In the genomic region with DNA sequence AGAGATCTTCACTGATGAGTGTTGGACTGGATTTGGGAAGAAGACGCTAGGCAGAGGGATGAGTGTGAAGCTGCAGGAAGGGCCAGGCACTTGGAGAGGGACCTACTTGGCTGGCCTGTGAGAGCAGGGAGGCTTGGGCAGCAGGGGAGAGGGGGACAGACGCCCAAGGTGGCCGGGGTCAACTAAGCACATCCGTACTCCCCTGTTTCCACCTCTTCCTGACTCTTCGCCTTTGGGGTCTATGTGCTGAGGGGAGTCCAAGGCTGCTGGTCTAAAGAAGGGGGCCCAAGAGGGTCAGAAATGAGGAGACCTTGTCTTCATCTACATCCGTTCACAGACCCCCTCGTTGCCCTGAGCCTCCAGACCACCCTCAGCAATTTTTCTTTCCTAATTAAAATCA, we compare ENCODE assay signal across 32 cellular contexts. TPM values are rescaled to one million over a fixed set of nuclear protein-coding genes. Genes with fewer than 3 reads are reported as not detected.
"Had no signal": no experiment of that assay in that cellular context is flagged by ENCODE, and none has a peak within 500 bp of the region (broad histone marks: within the 10 kb centered on the region; RNA-seq: fewer than 3 reads in every experiment).

No MANE protein-coding gene starts in this region.

- H3K4me1 Mint-ChIP-seq: endodermal cell; mesothelial cell of epicardium; naive B cell; stimulated activated memory B cell treated with anti-CD40 and anti-IgM and Interleukin-4, amounts not matched to agents 10 μg/mL and 1 μg/mL and 100 μg/mL, for 72 hours had no signal

- H3K36me3 Mint-ChIP-seq: mesothelial cell of epicardium; naive B cell; natural killer cell treated with Interleukin-12 subunit alpha and Interleukin-12 subunit beta and Interleukin-15 and Interleukin-18, amount 100 ng/mL, for 72 hours; stimulated activated memory B cell treated with anti-CD40 and anti-IgM and Interleukin-4, amounts not matched to agents 10 μg/mL and 1 μg/mL and 100 μg/mL, for 72 hours had no signal

- H3K27me3 ChIP-seq: gastrocnemius medialis, ovary, vagina had no signal

- H3K27ac ChIP-seq: epithelial cell of prostate, gastrocnemius medialis, heart left ventricle, hepatocyte, left lung, ovary, psoas muscle, skin epidermis, spleen, transverse colon, vagina had no signal

- H3K4me3 ChIP-seq: gastrocnemius medialis, heart left ventricle, hepatocyte, left lung, mucosa of descending colon, ovary, psoas muscle, skin epidermis, spleen, transverse colon, vagina had no signal

- H3K79me2 ChIP-seq: hepatocyte had no signal

- ATAC-seq: esophagus mucosa; gastrocnemius medialis; heart left ventricle; left cardiac atrium; left lung; mucosa of descending colon; natural killer cell treated with Interleukin-12 subunit alpha and Interleukin-12 subunit beta and Interleukin-15 and Interleukin-18, amount 100 ng/mL, for 72 hours; psoas muscle; right cardiac atrium; stimulated activated memory B cell treated with anti-CD40 and anti-IgM and Interleukin-4, amounts not matched to agents 10 μg/mL and 1 μg/mL and 100 μg/mL, for 72 hours; stimulated activated naive CD8-positive, alpha-beta T cell treated with anti-CD3 and anti-CD28 coated beads, Interleukin-15, Interleukin-2, amounts not matched to agents 100 U/mL and 50 U/mL, for 24 hours had no signal

- H3K36me3 ChIP-seq: gastrocnemius medialis, heart left ventricle, left lung, ovary, spleen, transverse colon, vagina had no signal

- H3K27ac Mint-ChIP-seq: endodermal cell; mesothelial cell of epicardium; naive B cell; natural killer cell treated with Interleukin-12 subunit alpha and Interleukin-12 subunit beta and Interleukin-15 and Interleukin-18, amount 100 ng/mL, for 72 hours; stimulated activated memory B cell treated with anti-CD40 and anti-IgM and Interleukin-4, amounts not matched to agents 10 μg/mL and 1 μg/mL and 100 μg/mL, for 72 hours had no signal

- H3K9me3 ChIP-seq: gastrocnemius medialis, heart left ventricle, left lung, mucosa of descending colon, ovary, psoas muscle, spleen, transverse colon, vagina had no signal

- H3K4me2 ChIP-seq: hepatocyte had no signal

- DNase-seq: effector CD8-positive, alpha-beta T cell; endodermal cell; foreskin fibroblast; gastrocnemius medialis; heart left ventricle; kidney; left cardiac atrium; left lung; mesenchymal stem cell; mucosa of descending colon; naive B cell; nucleus accumbens; ovary; posterior cingulate gyrus; psoas muscle; right cardiac atrium; spleen; stimulated activated CD4-positive, alpha-beta T cell treated with anti-CD3 and anti-CD28 coated beads, Interleukin-4, amount 100 ng/mL, for 4 hours; stimulated activated naive CD8-positive, alpha-beta T cell treated with anti-CD3 and anti-CD28 coated beads, Interleukin-15, Interleukin-2, amounts not matched to agents 100 U/mL and 50 U/mL, for 24 hours; transverse colon had no signal

- H3K4me3 Mint-ChIP-seq: endodermal cell; mesothelial cell of epicardium; naive B cell; natural killer cell treated with Interleukin-12 subunit alpha and Interleukin-12 subunit beta and Interleukin-15 and Interleukin-18, amount 100 ng/mL, for 72 hours; stimulated activated memory B cell treated with anti-CD40 and anti-IgM and Interleukin-4, amounts not matched to agents 10 μg/mL and 1 μg/mL and 100 μg/mL, for 72 hours had no signal

- H3K9me3 Mint-ChIP-seq: endodermal cell; mesothelial cell of epicardium; naive B cell; natural killer cell treated with Interleukin-12 subunit alpha and Interleukin-12 subunit beta and Interleukin-15 and Interleukin-18, amount 100 ng/mL, for 72 hours; stimulated activated memory B cell treated with anti-CD40 and anti-IgM and Interleukin-4, amounts not matched to agents 10 μg/mL and 1 μg/mL and 100 μg/mL, for 72 hours had no signal

- H3K4me1 ChIP-seq: left lung, spleen, transverse colon, vagina had no signal

- H2AFZ ChIP-seq: hepatocyte had no signal

RNA-seq across cellular contexts. Expression of gene DPYSL5, which starts 16.7 kb away (rescaled TPM):
- total RNA-seq: esophagus mucosa; gastrocnemius medialis; kidney; left cardiac atrium; left lung; lower leg skin; lung microvascular endothelial cell; natural killer cell treated with Interleukin-12 subunit alpha and Interleukin-12 subunit beta and Interleukin-15 and Interleukin-18, amount 100 ng/mL, for 72 hours; renal cortical epithelial cell; right cardiac atrium; ureter had no signal
